Comparison of ENCODE assay signal across 17 cellular contexts in genomic region chr2:174587607-174588006, GRCh38. TPM values are rescaled to one million over a fixed set of nuclear protein-coding genes. Genes with fewer than 3 reads are reported as not detected.
DNase-seq lines count a peak whose midpoint lies in the region; ATAC-seq and TF ChIP-seq lines count a peak whose summit lies in the region.
"Had no signal": no experiment of that assay in that cellular context is flagged by ENCODE, and none has a peak within 500 bp of the region (broad histone marks: within the 10 kb centered on the region; RNA-seq: fewer than 3 reads in every experiment).

No MANE protein-coding gene starts in this region.

- H3K4me1 ChIP-seq in heart right ventricle = peaks cover 0 to 91% (median 17%) of the 10 kb centered on the region in 9 donors
- peaks cover 37% of the 10 kb centered on the region for H3K4me1 ChIP-seq in vagina
- H3K4me1 ChIP-seq in OCI-LY7 (ENCODE audit: insufficient read depth, low read length, poor library complexity, severe bottlenecking) = peaks cover 35% of the 10 kb centered on the region

- DNase-seq in left ventricle myocardium superior (no peak), heart right ventricle (no peak), activated B cell treated with CpG ODN at 0.5 μM for 24 hours (no peak), kidney glomerular epithelial cell (lab: John Stamatoyannopoulos, UW) (peak; percentile 12), vagina (ENCODE audit: extremely low spot score in 2 of 2) (no peak), OCI-LY7 (ENCODE audit: low spot score) (no peak)
- DNase-seq: activated gamma-delta T cell treated with Interleukin-2 at 50 U/mL for 16 hours; GF-D8; NCI-H1436 treated with DMSO at 0.1 percent for 48 hours; NCI-H526; SIG-M5; stimulated activated CD4-positive, alpha-beta T cell treated with anti-CD3 and anti-CD28 coated beads, Interleukin-2, amount 100 ng/mL, for 48 hours; stomach had no signal

- no peak for TF ChIP-seq POLR2A in vagina (IDR thresholded peaks at IDR 0.05)

- no TSS peak for BruUV-seq in OCI-LY7 (replicated peaks; lab: Mats Ljungman, UMichigan)

- H4K20me1 ChIP-seq in OCI-LY7 (ENCODE audit: insufficient read depth, low read length) = no peaks in the 10 kb centered on the region

- no peaks in the 10 kb centered on the region for H3K27me3 ChIP-seq in heart right ventricle
- no peaks in the 10 kb centered on the region for H3K27me3 ChIP-seq in vagina
- H3K27me3 ChIP-seq: esophagus muscularis mucosa, stomach had no signal

- TF ChIP-seq CTCF in heart right ventricle (IDR thresholded peaks at IDR 0.05) (no peak), activated B cell treated with CpG ODN at 0.5 μM for 24 hours (IDR thresholded peaks at IDR 0.05) (no peak), vagina (IDR thresholded peaks at IDR 0.05) (no peak), OCI-LY7 (conservative IDR thresholded peaks at IDR 0.05; ENCODE audit: low read length) (no peak)

- no peak overlapping the region for H3K4me3 Mint-ChIP-seq in activated B cell treated with CpG ODN at 0.5 μM for 24 hours

- peak overlapping the region; percentile 72 for H3K27ac Mint-ChIP-seq in activated B cell treated with CpG ODN at 0.5 μM for 24 hours
- H3K27ac Mint-ChIP-seq: progenitor cell of endocrine pancreas had no signal

- CTCF ChIA-PET in activated B cell treated with CpG ODN at 0.5 μM for 24 hours (lab: Charles Lee) (interaction anchor here (1.0 to 2.7 kb wide), 4 partner anchors 9 to 99 kb away, joined by 3 to 9 read pairs (median 3); partner anchors contain the start of gene WIPF1), OCI-LY7 (lab: Charles Lee; ENCODE audit: unreplicated experiment) (no interaction called here)

- H3K36me3 ChIP-seq in heart right ventricle (peaks cover 0 to 63% (median 3%) of the 10 kb centered on the region in 9 donors), vagina (peaks cover 0 to 4% of the 10 kb centered on the region in 2 donors), OCI-LY7 (ENCODE audit: insufficient read depth, low read length) (peaks cover 79% of the 10 kb centered on the region)

- H3K27me3 Mint-ChIP-seq in activated B cell treated with CpG ODN at 0.5 μM for 24 hours = no peaks in the 10 kb centered on the region
- H3K27me3 Mint-ChIP-seq: progenitor cell of endocrine pancreas had no signal

- intact Hi-C loops in left ventricle myocardium superior (cut with micrococcal nuclease) = no loop called here
- intact Hi-C loops in heart right ventricle (cut with DNase I) = no loop called here
- intact Hi-C loops in activated B cell treated with CpG ODN at 0.5 μM for 24 hours (cut with micrococcal nuclease) = no loop called here
- intact Hi-C loops in vagina (cut with DNase I) = no loop called here
- intact Hi-C loops in OCI-LY7 (cut with micrococcal nuclease; ENCODE audit: unreplicated experiment) = no loop called here

- WGBS in heart right ventricle, 2 donors = 77 to 89% methylated on average over 4 of the region's 4 CpGs

- peaks cover 68% of the 10 kb centered on the region for H3K79me2 ChIP-seq in OCI-LY7 (ENCODE audit: insufficient read depth, low read depth, low read length)

- no peak overlapping the region for H3K4me2 ChIP-seq in OCI-LY7 (ENCODE audit: low read length)

- H3K27ac ChIP-seq in heart right ventricle (peak overlapping the region in 2 of 10 donors; percentile 45 to 61), vagina (peak overlapping the region; percentile 9), OCI-LY7 (ENCODE audit: low read depth, low read length, poor library complexity, severe bottlenecking) (no peak overlapping the region)
- H3K27ac ChIP-seq: esophagus muscularis mucosa had no signal

- no peaks in the 10 kb centered on the region for H3K9me3 Mint-ChIP-seq in activated B cell treated with CpG ODN at 0.5 μM for 24 hours

- no peaks in the 10 kb centered on the region for H3K9me2 ChIP-seq in OCI-LY7 (ENCODE audit: insufficient read depth, low read length)

- peaks cover 78% of the 10 kb centered on the region for H3K4me1 Mint-ChIP-seq in activated B cell treated with CpG ODN at 0.5 μM for 24 hours

- ATAC-seq in left ventricle myocardium superior (peak; percentile 28), heart right ventricle (no peak), activated B cell treated with CpG ODN at 0.5 μM for 24 hours (ENCODE audit: low read depth) (no peak), GM19452 (IDR thresholded peaks at IDR 0.05; ENCODE audit: unreplicated experiment) (no peak), HG03342 (IDR thresholded peaks at IDR 0.05; ENCODE audit: unreplicated experiment) (no peak)

- no peak overlapping the region for H2AFZ ChIP-seq in OCI-LY7 (ENCODE audit: low read length)

- no peaks in the 10 kb centered on the region for H3K9me3 ChIP-seq in heart right ventricle
- H3K9me3 ChIP-seq in vagina = no peaks in the 10 kb centered on the region
- no peaks in the 10 kb centered on the region for H3K9me3 ChIP-seq in OCI-LY7 (ENCODE audit: low read length)
- H3K9me3 ChIP-seq: esophagus muscularis mucosa, stomach had no signal

- POLR2A ChIA-PET in activated B cell treated with CpG ODN at 0.5 μM for 24 hours (lab: Charles Lee) = interaction anchor here (0.6 to 1.8 kb wide), 3 partner anchors 10 to 14 kb away, joined by 4 to 9 read pairs (median 6); partner anchors contain the start of gene WIPF1
- POLR2A ChIA-PET in OCI-LY7 (lab: Charles Lee) = no interaction called here

- H3K4me3 ChIP-seq in heart right ventricle (no peak overlapping the region), vagina (no peak overlapping the region), OCI-LY7 (ENCODE audit: low read depth, low read length, poor library complexity, severe bottlenecking) (no peak overlapping the region)
- H3K4me3 ChIP-seq: esophagus muscularis mucosa, stomach had no signal

- peaks cover 81% of the 10 kb centered on the region for H3K36me3 Mint-ChIP-seq in activated B cell treated with CpG ODN at 0.5 μM for 24 hours (ENCODE audit: low read depth)

RNA-seq across cellular contexts. Expression of gene WIPF1, which starts 10.0 kb away (rescaled TPM):
- 15.2 TPM for total RNA-seq in left ventricle myocardium superior
- 10 to 100 TPM; 12.4 to 48.1 (median 15.6) TPM for total RNA-seq in heart right ventricle
- 10 to 100 TPM in 1 of 2 donors, 1 to 10 TPM in 1; 9.1 to 16.6 TPM for polyA plus RNA-seq in heart right ventricle
- 293 TPM in 2 replicates for total RNA-seq in activated B cell treated with CpG ODN at 0.5 μM for 24 hours
- 20.4 TPM for total RNA-seq in vagina
- total RNA-seq in OCI-LY7 (2014; rRNA removed; shearing (Covaris generic)) = 22.7 and 27.1 TPM in 2 replicates
- 183 and 192 TPM in 2 replicates for total RNA-seq in OCI-LY7 (2022)
